Comparison of ENCODE assay signal across 1 cellular context in the genomic region with DNA sequence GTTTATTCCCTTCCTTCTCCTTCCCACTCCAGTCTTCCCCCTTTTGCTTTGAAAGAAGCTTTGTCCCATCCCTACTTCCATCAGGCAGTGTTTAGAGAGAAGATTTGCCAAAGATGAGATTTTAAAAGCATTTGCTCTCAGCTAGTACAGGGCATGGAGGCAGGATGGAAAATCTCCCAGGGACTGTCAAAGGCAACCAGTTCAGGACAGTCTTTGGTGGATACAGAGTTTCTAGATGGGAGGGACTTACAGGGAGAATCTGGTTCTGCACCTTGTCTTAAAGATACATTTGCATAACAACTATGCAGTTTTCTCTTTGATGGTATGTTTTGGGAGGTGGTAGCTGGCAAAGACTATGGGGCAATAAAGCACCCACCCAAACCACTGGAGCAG.
TF ChIP-seq lines count a peak whose summit lies in the region.

No MANE protein-coding gene starts in this region.

TF ChIP-seq in H1, 55 proteins besides CTCF, POLR2A, EP300 and RAD21:
- no peak for TF ChIP-seq BACH1 (IDR thresholded peaks at IDR 0.05; ENCODE audit: low read length)
- TF ChIP-seq CHD1 (IDR thresholded peaks at IDR 0.05; ENCODE audit: low read depth, low read length), result no peak
- no peak for TF ChIP-seq RNF2 (IDR thresholded peaks at IDR 0.05; ENCODE audit: borderline replicate concordance, low read depth, low read length, missing control alignments, poor library complexity, severe bottlenecking)
- no peak for TF ChIP-seq HDAC6 (IDR thresholded peaks at IDR 0.05; ENCODE audit: low read depth, low read length)
- TF ChIP-seq TAF1 (IDR thresholded peaks at IDR 0.05; ENCODE audit: low read depth, low read length), result no peak
- no peak for TF ChIP-seq RBBP5 (IDR thresholded peaks at IDR 0.05; ENCODE audit: borderline replicate concordance, low read depth, low read length)
- TF ChIP-seq, protein P1, sequence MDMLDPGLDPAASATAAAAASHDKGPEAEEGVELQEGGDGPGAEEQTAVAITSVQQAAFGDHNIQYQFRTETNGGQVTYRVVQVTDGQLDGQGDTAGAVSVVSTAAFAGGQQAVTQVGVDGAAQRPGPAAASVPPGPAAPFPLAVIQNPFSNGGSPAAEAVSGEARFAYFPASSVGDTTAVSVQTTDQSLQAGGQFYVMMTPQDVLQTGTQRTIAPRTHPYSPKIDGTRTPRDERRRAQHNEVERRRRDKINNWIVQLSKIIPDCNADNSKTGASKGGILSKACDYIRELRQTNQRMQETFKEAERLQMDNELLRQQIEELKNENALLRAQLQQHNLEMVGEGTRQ (IDR thresholded peaks at IDR 0.05; ENCODE audit: low read length), result no peak
- TF ChIP-seq JUND (IDR thresholded peaks at IDR 0.05; ENCODE audit: low read length), result no peak
